23 cellular contexts compared by ENCODE assay signal in the genomic region with DNA sequence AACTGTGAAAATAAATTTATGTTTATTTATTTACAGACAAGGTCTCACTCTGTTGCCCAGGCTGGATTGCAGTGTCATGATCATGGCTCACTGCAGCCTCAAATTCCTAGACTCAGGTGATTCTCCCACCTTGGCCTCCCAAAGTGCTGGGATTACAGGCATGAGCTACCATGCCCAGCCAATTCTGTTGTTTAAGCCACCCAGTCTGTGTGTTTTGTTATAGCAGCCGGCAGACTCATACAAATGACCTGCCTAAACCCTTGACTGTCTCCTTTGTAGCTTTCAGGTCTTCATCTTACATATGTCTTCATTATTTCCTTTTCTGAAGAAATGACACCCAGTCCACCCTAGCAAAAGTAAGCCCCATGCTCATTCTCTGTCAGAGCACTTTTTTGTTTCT. TPM values are rescaled to one million over a fixed set of nuclear protein-coding genes. Genes with fewer than 3 reads are reported as not detected.
DNase-seq lines count a peak whose midpoint lies in the region; ATAC-seq, FAIRE-seq and TF ChIP-seq lines count a peak whose summit lies in the region.
"Had no signal": no experiment of that assay in that cellular context is flagged by ENCODE, and none has a peak within 500 bp of the region (broad histone marks: within the 10 kb centered on the region; RNA-seq: fewer than 3 reads in every experiment).

No MANE protein-coding gene starts in this region.

- H4K20me1 ChIP-seq in HepG2 (ENCODE audit: insufficient read depth, low read length) (no peaks in the 10 kb centered on the region), K562 (replicated peaks; ENCODE audit: control insufficient read depth, insufficient read depth, low read length) (no peaks in the 10 kb centered on the region)
- H4K20me1 ChIP-seq: BLaER1 treated with 17β-estradiol and CSF1 and Interleukin-3, amounts not matched to agents 10 nM and 100 nM had no signal

- TF ChIP-seq POLR2A in HepG2 (IDR thresholded peaks at IDR 0.05; ENCODE audit: insufficient read depth in 1 of 2, low read depth in 2 of 2, low read length in 2 of 2): no peak
- TF ChIP-seq POLR2A in right lobe of liver (IDR thresholded peaks at IDR 0.05): no peak
- TF ChIP-seq POLR2A in K562 (conservative IDR thresholded peaks at IDR 0.05): no peak

- ATAC-seq in HepG2 (no peak), right lobe of liver (no peak), K562 (no peak)
- ATAC-seq: A549; CD8-positive, alpha-beta T cell had no signal

- no peak overlapping the region for H2AFZ ChIP-seq in HepG2 (ENCODE audit: low read length)
- no peak overlapping the region for H2AFZ ChIP-seq in K562 (ENCODE audit: low read depth, low read length)
- peak overlapping the region; percentile 17 for H2AFZ ChIP-seq in neuronal stem cell (ENCODE audit: low read length)

- no peak overlapping the region for H3K23ac ChIP-seq in neuronal stem cell (ENCODE audit: low read depth, low read length, poor library complexity)

- DNase-seq in activated effector memory CD4-positive, alpha-beta T cell treated with anti-CD3 and anti-CD28 coated beads, Interleukin-2, amount 50 U/mL, for 16 hours: peak; percentile 14
- DNase-seq in activated effector memory CD4-positive, alpha-beta T cell treated with Interleukin-2 at 50 U/mL for 16 hours: no peak
- DNase-seq in HepG2 (ENCODE audit: low spot score) (no peak), right lobe of liver (no peak), K562 (ENCODE audit: extremely low read depth in 1 of 4, low spot score in 3 of 4) (no peak), neuronal stem cell (ENCODE audit: low spot score) (no peak), middle frontal gyrus (ENCODE audit: extremely low spot score, low spot score) (no peak), HTR-8/SVneo (ENCODE audit: insufficient read length, low spot score) (no peak)
- DNase-seq: AML-193; Caco-2; Calu3; CD4-positive, alpha-beta T cell; CD8-positive, alpha-beta T cell; DMS79 treated with DMSO at 0.1 percent for 48 hours; GF-D8 had no signal

- TF ChIP-seq RAD21 in HepG2 (CRISPR knock-in tag; IDR thresholded peaks at IDR 0.05) (no peak), K562 (CRISPR knock-in tag; conservative IDR thresholded peaks at IDR 0.05 in 1 of 2, IDR thresholded peaks at IDR 0.05 in 1 of 2) (no peak)

- no peak overlapping the region for H3K4ac ChIP-seq in neuronal stem cell (ENCODE audit: low read length)

- H3K27ac ChIP-seq in HepG2 (ENCODE audit: extremely low read length, insufficient read depth, low read length): no peak overlapping the region
- no peak overlapping the region for H3K27ac ChIP-seq in right lobe of liver
- no peak overlapping the region for H3K27ac ChIP-seq in K562 (ENCODE audit: extremely low read depth, low read depth, low read length)
- no peak overlapping the region for H3K27ac ChIP-seq in neuronal stem cell (replicated peaks; ENCODE audit: low read length)
- H3K27ac ChIP-seq: 22Rv1; A549; BLaER1 treated with 17β-estradiol and CSF1 and Interleukin-3, amounts not matched to agents 10 nM and 100 nM; C4-2B had no signal

- intact Hi-C loops in HepG2 (cut with micrococcal nuclease; ENCODE audit: unreplicated experiment) (no loop called here), right lobe of liver (cut with DNase I) (no loop called here), K562 (cut with micrococcal nuclease) (no loop called here)

- no peak overlapping the region for H3K18ac ChIP-seq in neuronal stem cell (ENCODE audit: low read length)

- peaks cover 7% of the 10 kb centered on the region for H3K4me1 ChIP-seq in HepG2 (ENCODE audit: insufficient read depth, low read length)
- no peaks in the 10 kb centered on the region for H3K4me1 ChIP-seq in right lobe of liver
- H3K4me1 ChIP-seq in K562 (replicated peaks in 1 of 2; ENCODE audit: control insufficient read depth in 2 of 2, insufficient read depth in 2 of 2, low read length in 2 of 2): no peaks in the 10 kb centered on the region; a peak in 1 of 5 replicates
- H3K4me1 ChIP-seq in neuronal stem cell (ENCODE audit: control insufficient read depth in 2 of 2, insufficient read depth in 1 of 2, low read depth in 1 of 2, low read length in 2 of 2): no peaks in the 10 kb centered on the region
- H3K4me1 ChIP-seq: A549; BLaER1 treated with 17β-estradiol and CSF1 and Interleukin-3, amounts not matched to agents 10 nM and 100 nM; Caco-2 had no signal

- H3K4me3 ChIP-seq in HepG2 (replicated peaks in 1 of 3; ENCODE audit: insufficient read depth in 1 of 3, low read depth in 2 of 3, low read length in 3 of 3): no peak overlapping the region
- H3K4me3 ChIP-seq in right lobe of liver: no peak overlapping the region
- no peak overlapping the region for H3K4me3 ChIP-seq in K562
- H3K4me3 ChIP-seq in neuronal stem cell (ENCODE audit: low read length in 2 of 2): no peak overlapping the region
- H3K4me3 ChIP-seq: A549; BLaER1 treated with 17β-estradiol and CSF1 and Interleukin-3, amounts not matched to agents 10 nM and 100 nM had no signal

- no peak overlapping the region for H2BK120ac ChIP-seq in neuronal stem cell (ENCODE audit: low read depth, low read length)

- H3K9me1 ChIP-seq in K562 (ENCODE audit: control insufficient read depth, insufficient read depth, low read length): no peaks in the 10 kb centered on the region

- no peak overlapping the region for H2AK5ac ChIP-seq in neuronal stem cell (ENCODE audit: low read depth, low read length)

- H3K36me3 ChIP-seq in HepG2 (replicated peaks in 1 of 2; ENCODE audit: control insufficient read depth in 1 of 2, insufficient read depth in 2 of 2, low read length in 2 of 2) (no peaks in the 10 kb centered on the region), right lobe of liver (no peaks in the 10 kb centered on the region), K562 (ENCODE audit: control insufficient read depth, insufficient read depth, low read length) (no peaks in the 10 kb centered on the region), neuronal stem cell (replicated peaks in 1 of 2; ENCODE audit: control insufficient read depth in 2 of 2, insufficient read depth in 2 of 2, low read length in 2 of 2) (no peaks in the 10 kb centered on the region)
- H3K36me3 ChIP-seq: BLaER1 treated with 17β-estradiol and CSF1 and Interleukin-3, amounts not matched to agents 10 nM and 100 nM had no signal

- no peak overlapping the region for H2BK12ac ChIP-seq in neuronal stem cell (ENCODE audit: low read length)

- H3K27me3 ChIP-seq in HepG2 (ENCODE audit: control insufficient read depth in 1 of 2, insufficient read depth in 2 of 2, low read length in 2 of 2): no peaks in the 10 kb centered on the region
- H3K27me3 ChIP-seq in right lobe of liver: no peaks in the 10 kb centered on the region
- no peaks in the 10 kb centered on the region for H3K27me3 ChIP-seq in K562 (ENCODE audit: control insufficient read depth in 2 of 2, insufficient read depth in 2 of 2, low read length in 2 of 2)
- no peaks in the 10 kb centered on the region for H3K27me3 ChIP-seq in neuronal stem cell (ENCODE audit: control insufficient read depth in 3 of 3, insufficient read depth in 3 of 3, low read depth in 1 of 3, low read length in 3 of 3)
- H3K27me3 ChIP-seq: BLaER1 treated with 17β-estradiol and CSF1 and Interleukin-3, amounts not matched to agents 10 nM and 100 nM had no signal

- no peak overlapping the region for H3K14ac ChIP-seq in neuronal stem cell (ENCODE audit: low read length)

- H3K9me3 ChIP-seq in HepG2 (ENCODE audit: low read length) (no peaks in the 10 kb centered on the region), right lobe of liver (no peaks in the 10 kb centered on the region), K562 (replicated peaks; ENCODE audit: control insufficient read depth, insufficient read depth, low read depth, low read length) (no peaks in the 10 kb centered on the region), neuronal stem cell (replicated peaks in 1 of 2; ENCODE audit: control insufficient read depth in 2 of 2, insufficient read depth in 1 of 2, low read depth in 1 of 2, low read length in 2 of 2) (no peaks in the 10 kb centered on the region)
- H3K9me3 ChIP-seq: A549, Caco-2 had no signal

- H3K9ac ChIP-seq in HepG2 (ENCODE audit: insufficient read depth, low read depth, low read length) (no peak overlapping the region), K562 (ENCODE audit: insufficient read depth in 1 of 2, low read depth in 2 of 2, low read length in 2 of 2) (no peak overlapping the region), neuronal stem cell (ENCODE audit: low read depth, low read length, poor library complexity) (no peak overlapping the region)
- H3K9ac ChIP-seq: BLaER1 treated with 17β-estradiol and CSF1 and Interleukin-3, amounts not matched to agents 10 nM and 100 nM had no signal

- BruUV-seq in HepG2 (replicated peaks; lab: Mats Ljungman, UMichigan) (no TSS peak), K562 (replicated peaks; lab: Mats Ljungman, UMichigan) (no TSS peak)

- H2BK15ac ChIP-seq in neuronal stem cell (ENCODE audit: low read length): no peak overlapping the region

- H4K91ac ChIP-seq in neuronal stem cell (ENCODE audit: low read depth, low read length, poor library complexity): no peak overlapping the region

- no peaks in the 10 kb centered on the region for H3K79me2 ChIP-seq in HepG2 (ENCODE audit: insufficient read depth, low read length)
- no peaks in the 10 kb centered on the region for H3K79me2 ChIP-seq in K562 (ENCODE audit: control insufficient read depth, insufficient read depth, low read length)

- TF ChIP-seq EP300 in HepG2 (IDR thresholded peaks at IDR 0.05; ENCODE audit: low read depth in 2 of 2, low read length in 2 of 2) (no peak), HepG2 (CRISPR knock-in tag; IDR thresholded peaks at IDR 0.05; ENCODE audit: borderline replicate concordance) (no peak), K562 (IDR thresholded peaks at IDR 0.05; ENCODE audit: low read length) (no peak)

- no peaks in the 10 kb centered on the region for H3K79me1 ChIP-seq in neuronal stem cell (ENCODE audit: low read depth, low read length)

- 60% methylated on average over 1 of the region's 1 CpG for WGBS in HepG2 (ENCODE audit: low lambda C conversion rate)
- WGBS in right lobe of liver (ENCODE audit: insufficient coverage, low coverage, low lambda C conversion rate, missing lambda C conversion rate): no CpG with 5 or more reads among the region's 1 CpG
- 37% methylated on average over 1 of the region's 1 CpG for WGBS in K562 (ENCODE audit: insufficient coverage, low coverage, missing lambda C conversion rate)
- WGBS in neuronal stem cell (ENCODE audit: extremely low coverage in 2 of 2, insufficient read length in 2 of 2, insufficient replicate concordance in 1 of 2), 2 donors: no CpG with 5 or more reads among the region's 1 CpG

- POLR2A ChIA-PET in HepG2 (lab: Yijun Ruan, JAX) (no interaction called here), K562 (lab: Yijun Ruan, JAX) (interaction anchor here (1.1 kb wide), 1 partner anchor 14 kb away, joined by 4 read pairs; no protein-coding TSS in a partner anchor)

- FAIRE-seq in HepG2 (lab: Jason Lieb, UNC) (no peak), K562 (lab: Jason Lieb, UNC) (no peak), HTR-8/SVneo (lab: Jason Lieb, UNC) (no peak)
- FAIRE-seq: A549, D721Med, G401.6, GM12891, GM19239 had no signal

- CTCF ChIA-PET in HepG2 (lab: Yijun Ruan, JAX; ENCODE audit: low intra/inter-chr PET ratio, low total read pairs): no interaction called here
- CTCF ChIA-PET in K562 (lab: Yijun Ruan, JAX; ENCODE audit: low intra/inter-chr PET ratio): no interaction called here

- no peak overlapping the region for H3K4me2 ChIP-seq in HepG2 (ENCODE audit: low read depth, low read length)
- H3K4me2 ChIP-seq in K562 (ENCODE audit: insufficient read depth, low read length): no peak overlapping the region
- H3K4me2 ChIP-seq in neuronal stem cell (ENCODE audit: insufficient read depth, low read length, poor library complexity, severe bottlenecking): no peak overlapping the region
- H3K4me2 ChIP-seq: A549; BLaER1 treated with 17β-estradiol and CSF1 and Interleukin-3, amounts not matched to agents 10 nM and 100 nM had no signal

- H2BK5ac ChIP-seq in neuronal stem cell (ENCODE audit: low read length): no peak overlapping the region

- TF ChIP-seq CTCF in HepG2 (CRISPR knock-in tag; IDR thresholded peaks at IDR 0.05): no peak
- no peak for TF ChIP-seq CTCF in right lobe of liver (IDR thresholded peaks at IDR 0.05)
- TF ChIP-seq CTCF in K562 (IDR thresholded peaks at IDR 0.05 in 2 of 3, conservative IDR thresholded peaks at IDR 0.05 in 1 of 3; ENCODE audit: insufficient read depth in 2 of 3, low read depth in 1 of 3, low read length in 3 of 3): no peak

- in situ Hi-C loops in HepG2 (cut with HindIII; ENCODE audit: extremely low pct_ligation_motif_present, low pct_unique_long_range_greater_than_20kb) (no loop called here), K562 (cut with MboI) (no loop called here)

- H4K8ac ChIP-seq in neuronal stem cell (ENCODE audit: low read depth, low read length): no peak overlapping the region

RNA-seq across cellular contexts. Expression of a gene that starts 43.8 kb away (rescaled TPM):
- 14.4 and 22.9 TPM in 2 replicates for total RNA-seq in HepG2 (2016; rRNA removed; fragmentation: Illumina TruSeq; extraction: Trizol)
- total RNA-seq in HepG2 (2016; cell fraction: cytosol; rRNA removed; fragmentation: Illumina TruSeq; extraction: Trizol; ENCODE audit: low read depth): 27.0 and 27.7 TPM in 2 replicates
- total RNA-seq in HepG2 (2016; cell fraction: insoluble cytoplasmic fraction; rRNA removed; fragmentation: Illumina TruSeq; extraction: Trizol): 14.4 and 19.1 TPM in 2 replicates
- total RNA-seq in HepG2 (2016; cell fraction: membrane; rRNA removed; fragmentation: Illumina TruSeq; extraction: Trizol): 17.0 and 21.9 TPM in 2 replicates
- total RNA-seq in HepG2 (2016; cell fraction: nucleus; rRNA removed; fragmentation: Illumina TruSeq; extraction: Trizol): 48.1 and 51.6 TPM in 2 replicates
- 7.1 and 7.5 TPM in 2 replicates for polyA plus RNA-seq in HepG2 (2011; rRNA removed)
- polyA plus RNA-seq in HepG2 (2011; cell fraction: cytosol; rRNA removed): 4.1 and 6.3 TPM in 2 replicates
- polyA plus RNA-seq in HepG2 (2011; cell fraction: nucleus; rRNA removed): 15.2 and 17.5 TPM in 2 replicates
- 11.9 and 12.7 TPM in 2 replicates for polyA plus RNA-seq in HepG2 (2012)
- 0.25 and 0.36 TPM in 2 replicates for polyA plus RNA-seq in HepG2 (2016; cell fraction: cytosol; fragmentation: Illumina TruSeq; extraction: Trizol; ENCODE audit: low read depth)
- polyA plus RNA-seq in HepG2 (2016; cell fraction: insoluble cytoplasmic fraction; fragmentation: Illumina TruSeq; extraction: Trizol; ENCODE audit: low read depth): 5.8 and 7.4 TPM in 2 replicates
- polyA plus RNA-seq in HepG2 (2016; cell fraction: membrane; fragmentation: Illumina TruSeq; extraction: Trizol; ENCODE audit: low read depth): 0.54 and 1.00 TPM in 2 replicates
- 14.9 and 20.0 TPM in 2 replicates for polyA plus RNA-seq in HepG2 (2016; cell fraction: nucleus; fragmentation: Illumina TruSeq; extraction: Trizol; ENCODE audit: insufficient read depth, low read depth)
- polyA minus RNA-seq in HepG2 (2011; rRNA and poly(A)+ RNA removed; ENCODE audit: low replicate concordance): 22.0 and 25.5 TPM in 2 replicates
- 17.4 and 19.6 TPM in 2 replicates for polyA minus RNA-seq in HepG2 (2011; cell fraction: cytosol; rRNA and poly(A)+ RNA removed)
- 87.2 and 102 TPM in 2 replicates for polyA minus RNA-seq in HepG2 (2011; cell fraction: nucleus; rRNA and poly(A)+ RNA removed)
- total RNA-seq in right lobe of liver: 10 to 100 TPM; 20.6 to 32.0 (median 29.9) TPM
- total RNA-seq in K562 (2011; cell fraction: chromatin; rRNA removed; ENCODE audit: low replicate concordance): 166 and 463 TPM in 2 replicates
- total RNA-seq in K562 (2011; cell fraction: nucleolus; rRNA removed): 68.5 and 102 TPM in 2 replicates
- total RNA-seq in K562 (2011; cell fraction: nucleoplasm; rRNA removed): 172 and 242 TPM in 2 replicates
- total RNA-seq in K562 (2014; rRNA removed): 28.5 and 35.6 TPM in 2 replicates
- total RNA-seq in K562 (2014; rRNA removed; fragmentation: Illumina TruSeq; extraction: Trizol): 35.8 and 36.2 TPM in 2 replicates
- total RNA-seq in K562 (2015; rRNA removed; fragmentation: Illumina TruSeq; extraction: Trizol): 34.4 and 36.6 TPM in 2 replicates
- 62.1 and 67.8 TPM in 2 replicates for total RNA-seq in K562 (2021)
- 18.3 and 18.9 TPM in 2 replicates for polyA plus RNA-seq in K562 (2011; rRNA removed)
- polyA plus RNA-seq in K562 (2011; cell fraction: cytosol; rRNA removed): 11.3 and 15.9 TPM in 2 replicates
- polyA plus RNA-seq in K562 (2011; cell fraction: nucleus; rRNA removed): 55.9 and 66.9 TPM in 2 replicates
- 13.2 and 15.7 TPM in 2 replicates for polyA plus RNA-seq in K562 (2012)
- polyA plus RNA-seq in K562 (2014; fragmentation: Illumina TruSeq; extraction: Trizol): 27.1 and 27.3 TPM in 2 replicates
- 10 to 100 TPM in 1 of 2 experiments, 1 to 10 TPM in 1; 4.9 to 13.0 TPM for polyA plus RNA-seq in K562 (2014; fragmentation: Nextera tagmentation; extraction: Ambion mirVana)
- polyA plus RNA-seq in K562 (2014; rRNA removed): 19.4 and 21.4 TPM in 2 replicates
- polyA minus RNA-seq in K562 (2011; rRNA and poly(A)+ RNA removed): 118 and 126 TPM in 2 replicates
- polyA minus RNA-seq in K562 (2011; cell fraction: cytosol; rRNA and poly(A)+ RNA removed): 40.0 and 46.3 TPM in 2 replicates
- 89.1 and 146 TPM in 2 replicates for polyA minus RNA-seq in K562 (2011; cell fraction: nucleus; rRNA and poly(A)+ RNA removed)
- 6.7 TPM for polyA plus RNA-seq in neuronal stem cell (2013, experiment 1 of 2)
- 7.8 TPM for polyA plus RNA-seq in neuronal stem cell (2013, experiment 2 of 2)
